In genomic region chr20:44039147-44039546, GRCh38 we compare ENCODE assay signal across 12 cellular contexts.
"Had no signal": no experiment of that assay in that cellular context is flagged by ENCODE, and none has a peak within 500 bp of the region (broad histone marks: within the 10 kb centered on the region; RNA-seq: fewer than 3 reads in every experiment).

No MANE protein-coding gene starts in this region.

- H3K4me3 ChIP-seq: ascending aorta, gastrocnemius medialis, heart right ventricle, SJSA1 had no signal

- DNase-seq: activated B cell treated with CpG ODN at 0.5 μM for 24 hours; activated CD4-positive, alpha-beta T cell treated with anti-CD3 and anti-CD28 coated beads for 48 hours; activated T-cell treated with anti-CD3 and anti-CD28 coated beads, Interleukin-2, amount 50 U/mL, for 1 hour; gastrocnemius medialis; heart right ventricle; stimulated activated CD4-positive, alpha-beta T cell treated with anti-CD3 and anti-CD28 coated beads, Interleukin-1b, Interleukin-23, amount 100 ng/mL, for 48 hours; trophoblast cell had no signal

- H3K4me1 Mint-ChIP-seq: activated B cell treated with CpG ODN at 0.5 μM for 24 hours, nephron had no signal

- H3K36me3 ChIP-seq: ascending aorta, gastrocnemius medialis, heart right ventricle had no signal

- ATAC-seq: gastrocnemius medialis, sciatic nerve had no signal

- H3K9me3 Mint-ChIP-seq: activated B cell treated with CpG ODN at 0.5 μM for 24 hours, nephron had no signal

- H3K27ac ChIP-seq: ascending aorta, epithelial cell of prostate, gastrocnemius medialis, heart right ventricle, SJSA1 had no signal

- H3K27me3 ChIP-seq: ascending aorta, SJSA1 had no signal

- H3K4me1 ChIP-seq: ascending aorta, gastrocnemius medialis, SJSA1 had no signal

- H3K9me3 ChIP-seq: ascending aorta, gastrocnemius medialis, heart right ventricle, SJSA1 had no signal

- H3K4me3 Mint-ChIP-seq: activated B cell treated with CpG ODN at 0.5 μM for 24 hours, nephron had no signal

- H3K27ac Mint-ChIP-seq: activated B cell treated with CpG ODN at 0.5 μM for 24 hours, nephron had no signal
